ENCODE assay signal across 25 cellular contexts in the genomic region with DNA sequence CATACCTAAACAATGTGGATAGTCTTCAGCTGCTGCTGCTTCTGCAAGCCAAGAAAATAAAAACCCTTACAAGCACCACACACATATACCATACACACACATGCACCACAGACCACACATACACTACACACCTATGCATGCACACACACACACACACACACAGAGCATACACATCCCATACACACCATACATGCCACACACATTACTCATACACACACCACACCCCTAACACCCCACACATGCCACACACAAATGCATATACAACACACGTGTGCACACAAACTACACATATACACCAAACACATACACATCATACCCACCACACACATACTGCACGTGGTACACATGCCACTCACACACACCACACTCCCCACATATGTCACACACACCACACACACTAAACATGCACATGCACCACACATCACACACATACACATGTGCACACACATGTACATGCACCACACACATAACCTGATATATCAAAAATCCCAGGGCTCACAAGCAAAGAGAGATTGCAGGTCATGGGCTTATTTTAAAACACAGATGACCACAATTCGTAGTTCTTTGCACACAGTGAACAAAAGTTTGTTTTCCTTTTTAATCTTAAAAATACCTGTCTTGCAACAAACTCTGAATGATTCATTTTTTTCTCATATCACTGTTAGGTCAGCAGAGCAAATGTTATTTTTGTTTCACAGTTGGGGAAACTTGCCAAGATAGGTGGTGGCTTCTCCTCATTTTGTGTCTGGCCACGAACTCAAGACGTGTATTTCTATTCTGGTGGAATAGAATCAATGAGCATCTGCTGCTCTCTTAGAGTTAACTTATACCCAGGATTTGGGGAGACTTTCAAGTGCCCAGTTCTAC.
DNase-seq lines count a peak whose midpoint lies in the region; ATAC-seq, FAIRE-seq and TF ChIP-seq lines count a peak whose summit lies in the region.
"Had no signal": no experiment of that assay in that cellular context is flagged by ENCODE, and none has a peak within 500 bp of the region (broad histone marks: within the 10 kb centered on the region; RNA-seq: fewer than 3 reads in every experiment).

No MANE protein-coding gene starts in this region.

- H4K20me1 ChIP-seq in BLaER1 treated with 17β-estradiol and CSF1 and Interleukin-3, amounts not matched to agents 10 nM and 100 nM = no peaks in the 10 kb centered on the region

- CTCF ChIA-PET in activated CD8-positive, alpha-beta T cell treated with anti-CD3 and anti-CD28 coated beads for 36 hours (lab: Charles Lee) = no interaction called here
- CTCF ChIA-PET in activated CD8-positive, alpha-beta T cell treated with anti-CD3 and anti-CD28 coated beads, Interleukin-2, amount 10 ng/mL, durations not matched to agents 7 days and 5 days (lab: Charles Lee) = no interaction called here

- DNase-seq in activated CD8-positive, alpha-beta T cell treated with anti-CD3 and anti-CD28 coated beads for 36 hours = no peak
- no peak for DNase-seq in activated CD8-positive, alpha-beta T cell treated with anti-CD3 and anti-CD28 coated beads, Interleukin-2, amount 10 ng/mL, durations not matched to agents 7 days and 5 days
- DNase-seq in activated naive CD4-positive, alpha-beta T cell treated with anti-CD3 and anti-CD28 coated beads, Interleukin-2, amount 50 U/mL, for 72 hours (ENCODE audit: low spot score in 2 of 2) = no peak
- DNase-seq in pancreas (no peak), GM20000 (ENCODE audit: low spot score) (no peak), NCI-H187 (lab: John Stamatoyannopoulos, UW) (no peak), AG08395 (ENCODE audit: low spot score) (no peak)
- DNase-seq: activated CD4-positive, alpha-beta T cell treated with anti-CD3 and anti-CD28 coated beads for 1 hour; Calu3; cerebellar nuclear complex; dorsolateral prefrontal cortex; H7; NCI-H1436 treated with DMSO at 0.1 percent for 48 hours; NCI-H524; PC-9; SHP77 treated with DMSO at 0.1 percent for 48 hours; sigmoid colon; stimulated activated CD4-positive, alpha-beta T cell treated with anti-CD3 and anti-CD28 coated beads, Interleukin-15, amount 100 ng/mL, for 24 hours; stimulated activated CD8-positive, alpha-beta memory T cell treated with anti-CD3 and anti-CD28 coated beads, Interleukin-4, amount 100 ng/mL, for 48 hours; substantia nigra; T-cell had no signal

- ATAC-seq in activated CD8-positive, alpha-beta T cell treated with anti-CD3 and anti-CD28 coated beads for 36 hours = no peak
- ATAC-seq in activated CD8-positive, alpha-beta T cell treated with anti-CD3 and anti-CD28 coated beads, Interleukin-2, amount 10 ng/mL, durations not matched to agents 7 days and 5 days = no peak
- peak; percentile 18 to 31 for ATAC-seq in activated naive CD4-positive, alpha-beta T cell treated with anti-CD3 and anti-CD28 coated beads, Interleukin-2, amount 50 U/mL, for 72 hours
- ATAC-seq in pancreas = peak; percentile 33 to 80 (median 57)

- peaks cover 13% of the 10 kb centered on the region for H3K9me3 Mint-ChIP-seq in activated CD8-positive, alpha-beta T cell treated with anti-CD3 and anti-CD28 coated beads for 36 hours
- peaks cover 8% of the 10 kb centered on the region for H3K9me3 Mint-ChIP-seq in activated CD8-positive, alpha-beta T cell treated with anti-CD3 and anti-CD28 coated beads, Interleukin-2, amount 10 ng/mL, durations not matched to agents 7 days and 5 days (ENCODE audit: insufficient read depth)
- peaks cover 0 to 15% of the 10 kb centered on the region in 2 donors for H3K9me3 Mint-ChIP-seq in activated naive CD4-positive, alpha-beta T cell treated with anti-CD3 and anti-CD28 coated beads, Interleukin-2, amount 50 U/mL, for 72 hours
- H3K9me3 Mint-ChIP-seq: neural progenitor cell had no signal

- peaks cover 14 to 41% (median 29%) of the 10 kb centered on the region in 11 experiments for H3K9me3 ChIP-seq in BLaER1 treated with 17β-estradiol and CSF1 and Interleukin-3, amounts not matched to agents 10 nM and 100 nM (replicated peaks in 1 of 11)
- no peaks in the 10 kb centered on the region for H3K9me3 ChIP-seq in pancreas
- H3K9me3 ChIP-seq: sigmoid colon had no signal

- no peaks in the 10 kb centered on the region for H3K27me3 Mint-ChIP-seq in activated CD8-positive, alpha-beta T cell treated with anti-CD3 and anti-CD28 coated beads for 36 hours
- no peaks in the 10 kb centered on the region for H3K27me3 Mint-ChIP-seq in activated CD8-positive, alpha-beta T cell treated with anti-CD3 and anti-CD28 coated beads, Interleukin-2, amount 10 ng/mL, durations not matched to agents 7 days and 5 days (ENCODE audit: low read depth)
- H3K27me3 Mint-ChIP-seq: T-cell had no signal

- no peak for TF ChIP-seq CTCF in activated CD8-positive, alpha-beta T cell treated with anti-CD3 and anti-CD28 coated beads for 36 hours (IDR thresholded peaks at IDR 0.05)
- TF ChIP-seq CTCF in pancreas (IDR thresholded peaks at IDR 0.05) = no peak
- TF ChIP-seq CTCF in GM20000 (IDR thresholded peaks at IDR 0.05; ENCODE audit: extremely low read depth, missing control alignments) = no peak

- no peak for FAIRE-seq in pancreas (lab: Jason Lieb, UNC)
- FAIRE-seq: A204.1, HTR-8/SVneo had no signal

- intact Hi-C loops in activated CD8-positive, alpha-beta T cell treated with anti-CD3 and anti-CD28 coated beads for 36 hours (cut with micrococcal nuclease) = no loop called here
- intact Hi-C loops in pancreas (cut with DNase I) = no loop called here

- H3K9ac ChIP-seq in BLaER1 treated with 17β-estradiol and CSF1 and Interleukin-3, amounts not matched to agents 10 nM and 100 nM = no peak overlapping the region
- H3K9ac ChIP-seq: neural progenitor cell had no signal

- peaks cover 22 to 52% (median 28%) of the 10 kb centered on the region in 10 experiments for H3K4me1 ChIP-seq in BLaER1 treated with 17β-estradiol and CSF1 and Interleukin-3, amounts not matched to agents 10 nM and 100 nM
- H3K4me1 ChIP-seq in pancreas = no peaks in the 10 kb centered on the region
- H3K4me1 ChIP-seq: neural progenitor cell, sigmoid colon had no signal

- no peaks in the 10 kb centered on the region for H3K36me3 ChIP-seq in BLaER1 treated with 17β-estradiol and CSF1 and Interleukin-3, amounts not matched to agents 10 nM and 100 nM
- H3K36me3 ChIP-seq in pancreas = no peaks in the 10 kb centered on the region
- H3K36me3 ChIP-seq: neural progenitor cell, sigmoid colon had no signal

- no peak overlapping the region for H3K4me3 ChIP-seq in BLaER1 treated with 17β-estradiol and CSF1 and Interleukin-3, amounts not matched to agents 10 nM and 100 nM
- no peak overlapping the region for H3K4me3 ChIP-seq in pancreas
- H3K4me3 ChIP-seq: dorsolateral prefrontal cortex, neural progenitor cell, PC-9, sigmoid colon had no signal

- H3K4me2 ChIP-seq in BLaER1 treated with 17β-estradiol and CSF1 and Interleukin-3, amounts not matched to agents 10 nM and 100 nM = peak overlapping the region; percentile 45 to 83 (median 73)
- H3K4me2 ChIP-seq: neural progenitor cell, PC-9 had no signal

- POLR2A ChIA-PET in activated CD8-positive, alpha-beta T cell treated with anti-CD3 and anti-CD28 coated beads for 36 hours (lab: Charles Lee) = interaction anchor here (1.0 kb wide), 1 partner anchor 52 kb away, joined by 3 read pairs; no protein-coding TSS in a partner anchor
- POLR2A ChIA-PET in activated CD8-positive, alpha-beta T cell treated with anti-CD3 and anti-CD28 coated beads, Interleukin-2, amount 10 ng/mL, durations not matched to agents 7 days and 5 days (lab: Charles Lee) = no interaction called here

- 38% methylated on average over 5 of the region's 5 CpGs for WGBS in pancreas, 2 donors

- H3K27ac ChIP-seq in BLaER1 treated with 17β-estradiol and CSF1 and Interleukin-3, amounts not matched to agents 10 nM and 100 nM = peak overlapping the region in 7 of 11 experiments; percentile 20 to 67 (median 60); a peak in 8 of 22 replicates
- no peak overlapping the region for H3K27ac ChIP-seq in pancreas
- H3K27ac ChIP-seq: dorsolateral prefrontal cortex, neural progenitor cell, PC-9, sigmoid colon had no signal

- H3K27me3 ChIP-seq in BLaER1 treated with 17β-estradiol and CSF1 and Interleukin-3, amounts not matched to agents 10 nM and 100 nM = no peaks in the 10 kb centered on the region
- H3K27me3 ChIP-seq in pancreas = no peaks in the 10 kb centered on the region
- H3K27me3 ChIP-seq: neural progenitor cell, sigmoid colon had no signal

- H3K36me3 Mint-ChIP-seq in activated CD8-positive, alpha-beta T cell treated with anti-CD3 and anti-CD28 coated beads for 36 hours (ENCODE audit: low read depth) = peaks cover 10% of the 10 kb centered on the region
- H3K36me3 Mint-ChIP-seq in activated CD8-positive, alpha-beta T cell treated with anti-CD3 and anti-CD28 coated beads, Interleukin-2, amount 10 ng/mL, durations not matched to agents 7 days and 5 days (ENCODE audit: low read depth) = peaks cover 2% of the 10 kb centered on the region
- peaks cover 12 to 37% of the 10 kb centered on the region in 2 donors for H3K36me3 Mint-ChIP-seq in activated naive CD4-positive, alpha-beta T cell treated with anti-CD3 and anti-CD28 coated beads, Interleukin-2, amount 50 U/mL, for 72 hours
- H3K36me3 Mint-ChIP-seq: neural progenitor cell, T-cell had no signal

- no peak overlapping the region for H3K4me3 Mint-ChIP-seq in activated CD8-positive, alpha-beta T cell treated with anti-CD3 and anti-CD28 coated beads for 36 hours
- no peak overlapping the region for H3K4me3 Mint-ChIP-seq in activated CD8-positive, alpha-beta T cell treated with anti-CD3 and anti-CD28 coated beads, Interleukin-2, amount 10 ng/mL, durations not matched to agents 7 days and 5 days
- H3K4me3 Mint-ChIP-seq: neural progenitor cell, T-cell had no signal

- peaks cover 38% of the 10 kb centered on the region for H3K4me1 Mint-ChIP-seq in activated CD8-positive, alpha-beta T cell treated with anti-CD3 and anti-CD28 coated beads for 36 hours (ENCODE audit: low read depth)
- H3K4me1 Mint-ChIP-seq in activated CD8-positive, alpha-beta T cell treated with anti-CD3 and anti-CD28 coated beads, Interleukin-2, amount 10 ng/mL, durations not matched to agents 7 days and 5 days (ENCODE audit: low read depth) = peaks cover 27% of the 10 kb centered on the region
- H3K4me1 Mint-ChIP-seq: neural progenitor cell had no signal

- peak overlapping the region; percentile 60 for H3K27ac Mint-ChIP-seq in activated CD8-positive, alpha-beta T cell treated with anti-CD3 and anti-CD28 coated beads for 36 hours
- H3K27ac Mint-ChIP-seq in activated CD8-positive, alpha-beta T cell treated with anti-CD3 and anti-CD28 coated beads, Interleukin-2, amount 10 ng/mL, durations not matched to agents 7 days and 5 days = no peak overlapping the region
- no peak overlapping the region for H3K27ac Mint-ChIP-seq in activated naive CD4-positive, alpha-beta T cell treated with anti-CD3 and anti-CD28 coated beads, Interleukin-2, amount 50 U/mL, for 72 hours
- H3K27ac Mint-ChIP-seq: neural progenitor cell had no signal

Comparison
In these comparisons a context has a peak if more than half of its experiments do, and no peak if none do; other contexts are left out.
1. ATAC-seq: peak in activated naive CD4-positive, alpha-beta T cell treated with anti-CD3 and anti-CD28 coated beads, Interleukin-2, amount 50 U/mL, for 72 hours (2 of 2) and pancreas (4 of 4); none in activated CD8-positive, alpha-beta T cell treated with anti-CD3 and anti-CD28 coated beads for 36 hours (single experiment) and activated CD8-positive, alpha-beta T cell treated with anti-CD3 and anti-CD28 coated beads, Interleukin-2, amount 10 ng/mL, durations not matched to agents 7 days and 5 days (single experiment).
2. H3K27ac ChIP-seq: peak in BLaER1 treated with 17β-estradiol and CSF1 and Interleukin-3, amounts not matched to agents 10 nM and 100 nM (7 of 11); none in pancreas (0 of 4).